Comparison of ENCODE assay signal across 36 cellular contexts in the genomic region with DNA sequence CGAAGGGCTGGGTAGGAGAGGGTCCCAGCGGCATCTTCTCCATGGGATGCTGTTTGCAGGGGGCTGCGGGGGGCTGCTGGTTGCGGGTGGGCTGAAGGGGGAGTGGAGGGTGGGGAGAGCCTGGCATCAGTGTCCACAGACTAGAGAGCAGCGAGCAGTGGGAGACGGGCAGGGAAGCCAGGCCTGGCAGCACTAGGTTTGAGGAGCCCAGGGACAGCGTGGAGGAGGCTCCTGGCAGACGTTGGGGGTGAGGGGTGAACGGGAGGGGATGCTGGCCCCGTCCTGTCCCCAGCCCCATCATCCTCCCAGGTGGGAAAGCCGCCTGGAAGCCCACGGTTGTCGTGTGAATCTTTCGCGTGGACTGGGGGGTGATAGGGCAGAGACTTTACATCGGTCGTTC. TPM values are rescaled to one million over a fixed set of nuclear protein-coding genes. Genes with fewer than 3 reads are reported as not detected.
"Had no signal": no experiment of that assay in that cellular context is flagged by ENCODE, and none has a peak within 500 bp of the region (broad histone marks: within the 10 kb centered on the region; RNA-seq: fewer than 3 reads in every experiment).

No MANE protein-coding gene starts in this region.

- H3K27me3 Mint-ChIP-seq: activated CD4-positive, alpha-beta T cell treated with anti-CD3 and anti-CD28 coated beads, Interleukin-2, amount 10 ng/mL, durations not matched to agents 24 days and 14 days; natural killer cell treated with Interleukin-12 subunit alpha and Interleukin-12 subunit beta and Interleukin-15 and Interleukin-18, amount 100 ng/mL, for 72 hours had no signal

- H3K27ac ChIP-seq: colonic mucosa, dorsolateral prefrontal cortex, gastroesophageal sphincter, lower lobe of right lung, neutrophil, right lobe of liver, skin epidermis, suprapubic skin, tibial artery, uterus, WERI-Rb-1 had no signal

- H3K9me3 Mint-ChIP-seq: activated CD4-positive, alpha-beta memory T cell treated with anti-CD3 and anti-CD28 coated beads for 36 hours; activated CD4-positive, alpha-beta T cell treated with anti-CD3 and anti-CD28 coated beads, Interleukin-2, amount 10 ng/mL, durations not matched to agents 24 days and 14 days; activated naive CD4-positive, alpha-beta T cell treated with anti-CD3 and anti-CD28 coated beads, Interleukin-2, amount 50 U/mL, for 72 hours; activated T-cell treated with anti-CD3 and anti-CD28 coated beads, Interleukin-2, amount 50 U/mL, for 4 hours; activated T-helper 17 cell treated with anti-CD3 and anti-CD28 coated beads, Interleukin-2, amount 50 U/mL, for 72 hours; natural killer cell treated with Interleukin-12 subunit alpha and Interleukin-12 subunit beta and Interleukin-15 and Interleukin-18, amount 100 ng/mL, for 72 hours; stimulated activated memory B cell treated with anti-CD40 and anti-IgM and Interleukin-4, amounts not matched to agents 10 μg/mL and 1 μg/mL and 100 μg/mL, for 72 hours; T-helper 1 cell treated with Interleukin-12 subunit alpha and Interleukin-12 subunit beta and Interleukin-4 antibody, amounts not matched to agents 30 μg/mL and 1 μg/mL, for 36 hours had no signal

- H3K4me1 ChIP-seq: gastroesophageal sphincter, tibial artery, uterus had no signal

- H3K4me3 Mint-ChIP-seq: activated CD4-positive, alpha-beta memory T cell treated with anti-CD3 and anti-CD28 coated beads for 36 hours; activated CD4-positive, alpha-beta T cell treated with anti-CD3 and anti-CD28 coated beads, Interleukin-2, amount 10 ng/mL, durations not matched to agents 24 days and 14 days; activated T-cell treated with anti-CD3 and anti-CD28 coated beads, Interleukin-2, amount 50 U/mL, for 4 hours; activated T-helper 17 cell treated with anti-CD3 and anti-CD28 coated beads, Interleukin-2, amount 50 U/mL, for 72 hours; natural killer cell treated with Interleukin-12 subunit alpha and Interleukin-12 subunit beta and Interleukin-15 and Interleukin-18, amount 100 ng/mL, for 72 hours; stimulated activated memory B cell treated with anti-CD40 and anti-IgM and Interleukin-4, amounts not matched to agents 10 μg/mL and 1 μg/mL and 100 μg/mL, for 72 hours; T-helper 1 cell treated with Interleukin-12 subunit alpha and Interleukin-12 subunit beta and Interleukin-4 antibody, amounts not matched to agents 30 μg/mL and 1 μg/mL, for 36 hours had no signal

- H3K36me3 ChIP-seq: colonic mucosa, uterus had no signal

- H3K4me3 ChIP-seq: colonic mucosa, dorsolateral prefrontal cortex, gastroesophageal sphincter, lower lobe of right lung, mucosa of descending colon, right lobe of liver, skin epidermis, suprapubic skin, tibial artery, uterus had no signal

- H3K36me3 Mint-ChIP-seq: activated CD4-positive, alpha-beta memory T cell treated with anti-CD3 and anti-CD28 coated beads for 36 hours; activated naive CD4-positive, alpha-beta T cell treated with anti-CD3 and anti-CD28 coated beads, Interleukin-2, amount 50 U/mL, for 72 hours; natural killer cell treated with Interleukin-12 subunit alpha and Interleukin-12 subunit beta and Interleukin-15 and Interleukin-18, amount 100 ng/mL, for 72 hours; stimulated activated memory B cell treated with anti-CD40 and anti-IgM and Interleukin-4, amounts not matched to agents 10 μg/mL and 1 μg/mL and 100 μg/mL, for 72 hours had no signal

- ATAC-seq: activated CD4-positive, CD25-positive, alpha-beta regulatory T cell treated with anti-CD3 and anti-CD28 coated beads, Interleukin-2, amount 50 U/mL, for 24 hours; activated T-cell treated with anti-CD3 and anti-CD28 coated beads, Interleukin-2, amount 50 U/mL, for 4 hours; activated T-helper 17 cell treated with anti-CD3 and anti-CD28 coated beads, Interleukin-2, amount 50 U/mL, for 72 hours; gastroesophageal sphincter; lower lobe of right lung; mucosa of descending colon; right lobe of liver; stimulated activated memory B cell treated with anti-CD40 and anti-IgM and Interleukin-4, amounts not matched to agents 10 μg/mL and 1 μg/mL and 100 μg/mL, for 72 hours had no signal

- H3K4me2 ChIP-seq: SK-N-SH had no signal

- DNase-seq: activated CD4-positive, alpha-beta memory T cell treated with anti-CD3 and anti-CD28 coated beads for 36 hours; activated CD4-positive, alpha-beta T cell treated with anti-CD3 and anti-CD28 coated beads, Interleukin-2, amount 10 ng/mL, durations not matched to agents 24 days and 14 days; activated naive CD4-positive, alpha-beta T cell; activated T-cell treated with anti-CD3 and anti-CD28 coated beads, Interleukin-2, amount 50 U/mL, for 4 hours; cerebellar nuclear complex; colonic mucosa; dorsolateral prefrontal cortex; effector memory CD4-positive, alpha-beta T cell; erythroblast; hippocampal formation; kidney; lower lobe of right lung; mesenchymal stem cell; mucosa of descending colon; SK-N-SH; stimulated activated CD4-positive, alpha-beta T cell treated with anti-CD3 and anti-CD28 coated beads, Interleukin-4, amount 100 ng/mL, for 24 hours; SW 1271; T-helper 9 cell; uterus; WERI-Rb-1 had no signal

- H3K4me1 Mint-ChIP-seq: activated CD4-positive, alpha-beta T cell treated with anti-CD3 and anti-CD28 coated beads, Interleukin-2, amount 10 ng/mL, durations not matched to agents 24 days and 14 days; activated T-helper 17 cell treated with anti-CD3 and anti-CD28 coated beads, Interleukin-2, amount 50 U/mL, for 72 hours; stimulated activated memory B cell treated with anti-CD40 and anti-IgM and Interleukin-4, amounts not matched to agents 10 μg/mL and 1 μg/mL and 100 μg/mL, for 72 hours had no signal

- H3K27me3 ChIP-seq: colonic mucosa, dorsolateral prefrontal cortex, neutrophil, right lobe of liver, suprapubic skin, tibial artery, uterus had no signal

- H3K27ac Mint-ChIP-seq: activated CD4-positive, alpha-beta memory T cell treated with anti-CD3 and anti-CD28 coated beads for 36 hours; activated CD4-positive, alpha-beta T cell treated with anti-CD3 and anti-CD28 coated beads, Interleukin-2, amount 10 ng/mL, durations not matched to agents 24 days and 14 days; activated naive CD4-positive, alpha-beta T cell treated with anti-CD3 and anti-CD28 coated beads, Interleukin-2, amount 50 U/mL, for 72 hours; activated T-helper 17 cell treated with anti-CD3 and anti-CD28 coated beads, Interleukin-2, amount 50 U/mL, for 72 hours; natural killer cell treated with Interleukin-12 subunit alpha and Interleukin-12 subunit beta and Interleukin-15 and Interleukin-18, amount 100 ng/mL, for 72 hours; stimulated activated memory B cell treated with anti-CD40 and anti-IgM and Interleukin-4, amounts not matched to agents 10 μg/mL and 1 μg/mL and 100 μg/mL, for 72 hours; T-helper 1 cell treated with Interleukin-12 subunit alpha and Interleukin-12 subunit beta and Interleukin-4 antibody, amounts not matched to agents 30 μg/mL and 1 μg/mL, for 36 hours had no signal

- H3K9me3 ChIP-seq: colonic mucosa, gastroesophageal sphincter, lower lobe of right lung, mucosa of descending colon, neutrophil, right lobe of liver, SK-N-SH, suprapubic skin, tibial artery, uterus had no signal

- H3K9ac ChIP-seq: SK-N-SH had no signal

RNA-seq across cellular contexts. Expression of gene TFCP2L1, which starts 48.2 kb away (rescaled TPM):
- total RNA-seq: activated CD4-positive, alpha-beta T cell treated with anti-CD3 and anti-CD28 coated beads, Interleukin-2, amount 10 ng/mL, durations not matched to agents 24 days and 14 days; fibroblast of lung; fibroblast of villous mesenchyme; myocyte; osteocyte had no signal
- polyA plus RNA-seq: fibroblast of lung, SK-N-SH had no signal
